Comparison of ENCODE assay signal across 13 cellular contexts in genomic region chr3:125002834-125003368, GRCh38. TPM values are rescaled to one million over a fixed set of nuclear protein-coding genes. Genes with fewer than 3 reads are reported as not detected.
DNase-seq lines count a peak whose midpoint lies in the region; ATAC-seq and TF ChIP-seq lines count a peak whose summit lies in the region.
"Had no signal": no experiment of that assay in that cellular context is flagged by ENCODE, and none has a peak within 500 bp of the region (broad histone marks: within the 10 kb centered on the region; RNA-seq: fewer than 3 reads in every experiment).

No MANE protein-coding gene starts in this region.

- WGBS in ovary, 3 donors = 85 to 90% (median 87%) methylated on average over 6 of the region's 6 CpGs

- H3K4me3 Mint-ChIP-seq in neural progenitor cell = peak overlapping the region; percentile 53
- H3K4me3 Mint-ChIP-seq: T-helper 17 cell had no signal

- ATAC-seq in GM19023 (IDR thresholded peaks at IDR 0.05; ENCODE audit: unreplicated experiment) = no peak
- no peak for ATAC-seq in GM21367 (IDR thresholded peaks at IDR 0.05; ENCODE audit: unreplicated experiment)

- H3K27ac Mint-ChIP-seq in neural progenitor cell = peak overlapping the region; percentile 80
- H3K27ac Mint-ChIP-seq: T-helper 17 cell had no signal

- H3K4me1 ChIP-seq in right atrium auricular region = peaks cover 0 to 78% of the 10 kb centered on the region in 2 donors
- no peaks in the 10 kb centered on the region for H3K4me1 ChIP-seq in effector memory CD4-positive, alpha-beta T cell (ENCODE audit: control insufficient read depth, insufficient read depth, low read length, poor library complexity, severe bottlenecking)
- H3K4me1 ChIP-seq in neural progenitor cell = peaks cover 68% of the 10 kb centered on the region
- peaks cover 0 to 7% of the 10 kb centered on the region in 2 donors for H3K4me1 ChIP-seq in uterus
- peaks cover 6% of the 10 kb centered on the region for H3K4me1 ChIP-seq in ovary (ENCODE audit: insufficient read depth)

- H3K9me3 ChIP-seq in right atrium auricular region (no peaks in the 10 kb centered on the region), neural progenitor cell (ENCODE audit: low read depth) (no peaks in the 10 kb centered on the region), uterus (no peaks in the 10 kb centered on the region), ovary (no peaks in the 10 kb centered on the region)
- H3K9me3 ChIP-seq in effector memory CD4-positive, alpha-beta T cell (ENCODE audit: control insufficient read depth, low read length) = no peaks in the 10 kb centered on the region
- H3K9me3 ChIP-seq: stomach had no signal

- H3K4me3 ChIP-seq in right atrium auricular region = no peak overlapping the region
- H3K4me3 ChIP-seq in effector memory CD4-positive, alpha-beta T cell (ENCODE audit: insufficient read depth, low read depth, low read length, poor library complexity, severe bottlenecking) = no peak overlapping the region
- H3K4me3 ChIP-seq in neural progenitor cell = no peak overlapping the region
- H3K4me3 ChIP-seq in uterus = no peak overlapping the region
- no peak overlapping the region for H3K4me3 ChIP-seq in ovary
- H3K4me3 ChIP-seq: stomach had no signal

- H3K79me2 ChIP-seq in neural progenitor cell (ENCODE audit: low read depth) = no peaks in the 10 kb centered on the region

- peaks cover 2% of the 10 kb centered on the region for H3K27me3 Mint-ChIP-seq in neural progenitor cell (ENCODE audit: insufficient read depth, low read depth)
- H3K27me3 Mint-ChIP-seq: T-helper 17 cell had no signal

- H3K4me1 Mint-ChIP-seq in neural progenitor cell = peaks cover 86% of the 10 kb centered on the region
- H3K4me1 Mint-ChIP-seq: T-helper 17 cell had no signal

- no peak for TF ChIP-seq CTCF in right atrium auricular region (IDR thresholded peaks at IDR 0.05)
- TF ChIP-seq CTCF in neural progenitor cell (IDR thresholded peaks at IDR 0.05) = no peak
- TF ChIP-seq CTCF in uterus (IDR thresholded peaks at IDR 0.05) = no peak
- TF ChIP-seq CTCF in ovary (IDR thresholded peaks at IDR 0.05) = no peak

- no peaks in the 10 kb centered on the region for H3K9me3 Mint-ChIP-seq in neural progenitor cell

- H3K27me3 ChIP-seq in right atrium auricular region = no peaks in the 10 kb centered on the region
- no peaks in the 10 kb centered on the region for H3K27me3 ChIP-seq in effector memory CD4-positive, alpha-beta T cell (replicated peaks; ENCODE audit: control insufficient read depth, insufficient read depth, low read length, poor library complexity, severe bottlenecking)
- no peaks in the 10 kb centered on the region for H3K27me3 ChIP-seq in neural progenitor cell
- H3K27me3 ChIP-seq in uterus = no peaks in the 10 kb centered on the region
- H3K27me3 ChIP-seq in ovary = no peaks in the 10 kb centered on the region
- H3K27me3 ChIP-seq: stomach had no signal

- peaks cover 40% of the 10 kb centered on the region for H3F3A ChIP-seq in neural progenitor cell (ENCODE audit: low read depth)

- no peak overlapping the region for H2AFZ ChIP-seq in neural progenitor cell (replicated peaks)

- intact Hi-C loops in cardiac septum (cut with DNase I) = no loop called here
- intact Hi-C loops in uterus (cut with DNase I; ENCODE audit: low total_unique reads) = no loop called here
- intact Hi-C loops in ovary (cut with DNase I) = loop anchor here in 1 of 4 donors (10.0 kb wide), 1 partner anchor 72 kb away; no protein-coding TSS in a partner anchor

- DNase-seq in right atrium auricular region (ENCODE audit: low spot score) = no peak
- no peak for DNase-seq in cardiac septum (ENCODE audit: low spot score)
- DNase-seq in effector memory CD4-positive, alpha-beta T cell = no peak
- peak; percentile 4 for DNase-seq in neural progenitor cell (ENCODE audit: low spot score)
- DNase-seq in uterus = no peak
- DNase-seq in ovary = no peak
- DNase-seq: NCI-H1436; NCI-H446; stimulated activated CD4-positive, alpha-beta T cell treated with anti-CD3 and anti-CD28 coated beads, Interleukin-1b, Interleukin-23, amount 100 ng/mL, for 48 hours; stomach; T-helper 17 cell had no signal

- TF ChIP-seq EP300 in ovary (IDR thresholded peaks at IDR 0.05) = no peak

- H3K36me3 ChIP-seq in right atrium auricular region (peaks cover 93% of the 10 kb centered on the region), neural progenitor cell (no peaks in the 10 kb centered on the region), uterus (no peaks in the 10 kb centered on the region), ovary (no peaks in the 10 kb centered on the region)
- H3K36me3 ChIP-seq in effector memory CD4-positive, alpha-beta T cell (ENCODE audit: control insufficient read depth, insufficient read depth, low read length) = peaks cover 78% of the 10 kb centered on the region

- H3K36me3 Mint-ChIP-seq in neural progenitor cell = peaks cover 31% of the 10 kb centered on the region

- no peaks in the 10 kb centered on the region for H4K20me1 ChIP-seq in neural progenitor cell (ENCODE audit: low read depth)

- no peak for TF ChIP-seq POLR2A in uterus (IDR thresholded peaks at IDR 0.05)
- no peak for TF ChIP-seq POLR2A in ovary (IDR thresholded peaks at IDR 0.05)

- H3K27ac ChIP-seq in right atrium auricular region (peak overlapping the region; percentile 49 to 62), neural progenitor cell (peak overlapping the region; percentile 50), uterus (peak overlapping the region; percentile 30 to 31), ovary (no peak overlapping the region)
- H3K27ac ChIP-seq in effector memory CD4-positive, alpha-beta T cell (ENCODE audit: insufficient read depth, low read length, poor library complexity, severe bottlenecking) = peak overlapping the region; percentile 7

- H3K9ac ChIP-seq in neural progenitor cell = no peak overlapping the region

- H3K4me2 ChIP-seq in neural progenitor cell = no peak overlapping the region

RNA-seq across cellular contexts. Expression of gene HEG1, which starts 52.9 kb away (rescaled TPM):
- total RNA-seq in right atrium auricular region (100 to 1,000 TPM; 202 to 210 TPM), cardiac septum (151 TPM), neural progenitor cell (ENCODE audit: low replicate concordance) (11.4 and 16.4 TPM in 2 replicates), uterus (10 to 100 TPM; 64.8 to 97.0 (median 71.7) TPM), ovary (10 to 100 TPM; 17.4 to 54.7 (median 35.6) TPM)
- polyA plus RNA-seq in ovary = 10 to 100 TPM; 12.2 to 64.7 TPM

Comparison
In these comparisons a context has a peak if more than half of its experiments do, and no peak if none do; other contexts are left out.
1. H3K27ac ChIP-seq: peak in right atrium auricular region (2 of 2), effector memory CD4-positive, alpha-beta T cell (single experiment), neural progenitor cell (single experiment) and uterus (2 of 2); none in ovary (0 of 2).